In the genomic region with DNA sequence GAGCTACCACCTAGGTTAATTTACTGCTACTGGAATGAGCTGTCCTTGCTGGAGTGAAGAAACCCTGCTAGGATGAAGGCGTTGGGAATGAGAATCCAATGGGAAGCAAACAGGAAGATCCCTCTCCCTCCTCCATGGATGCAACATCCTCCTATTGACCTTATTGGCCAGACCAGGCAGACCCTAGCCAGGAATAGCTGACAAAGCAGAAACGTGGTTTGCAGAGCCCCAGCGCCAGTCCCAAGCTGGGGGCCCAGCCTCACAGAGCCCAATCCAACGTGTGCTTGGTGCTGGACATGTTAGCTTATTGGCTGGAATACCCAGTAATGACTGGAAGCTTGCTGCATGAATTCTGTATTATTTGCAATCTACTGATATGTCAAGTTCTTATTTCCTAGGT, we compare ENCODE assay signal across 21 cellular contexts.
DNase-seq lines count a peak whose midpoint lies in the region; ATAC-seq, FAIRE-seq and TF ChIP-seq lines count a peak whose summit lies in the region.
"Had no signal": no experiment of that assay in that cellular context is flagged by ENCODE, and none has a peak within 500 bp of the region (broad histone marks: within the 10 kb centered on the region; RNA-seq: fewer than 3 reads in every experiment).

No MANE protein-coding gene starts in this region.

- TF ChIP-seq CTCF in A549 (IDR thresholded peaks at IDR 0.05), result no peak
- TF ChIP-seq CTCF in GM23338 (conservative IDR thresholded peaks at IDR 0.05; ENCODE audit: low read depth in 2 of 2), result no peak
- no peak for TF ChIP-seq CTCF in H1 (IDR thresholded peaks at IDR 0.05; ENCODE audit: control extremely low read depth in 1 of 3, insufficient read depth in 1 of 3, low read depth in 1 of 3, low read length in 3 of 3)
- no peak for TF ChIP-seq CTCF in nephron progenitor cell (IDR thresholded peaks at IDR 0.05)

- H3K9me3 Mint-ChIP-seq in GM23338 (no peaks in the 10 kb centered on the region), nephron progenitor cell (no peaks in the 10 kb centered on the region)
- H3K9me3 Mint-ChIP-seq: CD8-positive, alpha-beta T cell had no signal

- 5% methylated on average over 2 of the region's 4 CpGs for WGBS in A549 (ENCODE audit: missing lambda C conversion rate)
- 69% methylated on average over 4 of the region's 4 CpGs; no CpG with 5 or more reads in 1 of the 2 experiments for WGBS in H1 (ENCODE audit: extremely low coverage in 1 of 2, insufficient coverage in 1 of 2, insufficient read length in 1 of 2, insufficient replicate concordance in 2 of 2, low coverage in 1 of 2, low lambda C conversion rate in 2 of 2, missing lambda C conversion rate in 1 of 2), 2 experiments
- 75% methylated on average over 4 of the region's 4 CpGs for whole genome bisulfite sequencing in right cardiac atrium

- no peak overlapping the region for H2AK5ac ChIP-seq in H1 (ENCODE audit: low read depth, low read length)

- no peak overlapping the region for H3K9ac ChIP-seq in H1 (replicated peaks in 1 of 4; ENCODE audit: extremely low read depth in 1 of 4, low read depth in 3 of 4, low read length in 3 of 4)
- H3K9ac ChIP-seq: BLaER1, GM23248 had no signal

- no peak overlapping the region for H3K18ac ChIP-seq in H1 (ENCODE audit: extremely low read depth, low read length)

- peaks cover 7% of the 10 kb centered on the region; the same call in 1 of the 2 replicates for H3K79me2 ChIP-seq in GM23338 (replicated peaks; ENCODE audit: insufficient read depth)
- H3K79me2 ChIP-seq in H1 (ENCODE audit: control insufficient read depth in 1 of 2, insufficient read depth in 2 of 2, low read length in 2 of 2), result no peaks in the 10 kb centered on the region

- H3K27ac Mint-ChIP-seq in GM23338, result 0 out of 2 replicates have a peak overlapping the region, but pooled peaks have one; percentile 60
- H3K27ac Mint-ChIP-seq in nephron progenitor cell, result no peak overlapping the region
- H3K27ac Mint-ChIP-seq: B cell; CD4-positive, CD25-positive, alpha-beta regulatory T cell; CD8-positive, alpha-beta T cell; HFFc6 had no signal

- H2BK12ac ChIP-seq in H1 (ENCODE audit: low read depth, low read length), result peak overlapping the region; percentile 85; the same call in 1 of the 2 replicates

- peak overlapping the region; percentile 96 for H2BK15ac ChIP-seq in H1 (ENCODE audit: low read length)

- H3K4me3 ChIP-seq in A549, result no peak overlapping the region
- H3K4me3 ChIP-seq in GM23338, result no peak overlapping the region
- no peak overlapping the region for H3K4me3 ChIP-seq in H1 (ENCODE audit: extremely low read depth in 1 of 4, insufficient read depth in 2 of 4, low read depth in 3 of 4, low read length in 4 of 4)
- H3K4me3 ChIP-seq in right cardiac atrium (ENCODE audit: low read length), result no peak overlapping the region
- H3K4me3 ChIP-seq: BLaER1, GM23248, HAP-1 had no signal

- intact Hi-C loops in right cardiac atrium (cut with DNase I), result no loop called here

- TF ChIP-seq RAD21 in A549 (conservative IDR thresholded peaks at IDR 0.05 in 1 of 2, IDR thresholded peaks at IDR 0.05 in 1 of 2) (no peak), H1 (IDR thresholded peaks at IDR 0.05 in 1 of 2, conservative IDR thresholded peaks at IDR 0.05 in 1 of 2; ENCODE audit: low read depth in 2 of 2, low read length in 2 of 2) (no peak)

- peaks cover 39% of the 10 kb centered on the region for H3K4me1 Mint-ChIP-seq in GM23338
- H3K4me1 Mint-ChIP-seq in nephron progenitor cell, result peaks cover 14% of the 10 kb centered on the region

- no peaks in the 10 kb centered on the region for H3K36me3 ChIP-seq in GM23338 (ENCODE audit: insufficient read depth)
- H3K36me3 ChIP-seq in H1 (ENCODE audit: control insufficient read depth in 2 of 4, insufficient read depth in 4 of 4, low read length in 3 of 4), result no peaks in the 10 kb centered on the region; a peak in 1 of 8 replicates
- H3K36me3 ChIP-seq: BLaER1, HAP-1 had no signal

- no peak overlapping the region for H2BK5ac ChIP-seq in H1 (ENCODE audit: low read depth, low read length)

- ATAC-seq in A549 (no peak), GM23338 (no peak), right cardiac atrium (no peak)
- ATAC-seq: CD8-positive, alpha-beta T cell had no signal

- DNase-seq in A549 (ENCODE audit: low read depth in 1 of 2, low spot score in 1 of 2), result no peak
- no peak for DNase-seq in GM23338 (ENCODE audit: low spot score)
- DNase-seq in H1 (ENCODE audit: low read depth in 1 of 2, low spot score in 2 of 2), result no peak
- no peak for DNase-seq in NCI-H2081 treated with DMSO at 0.1 percent for 48 hours (lab: John Stamatoyannopoulos, UW)
- no peak for DNase-seq in right cardiac atrium
- DNase-seq in nephron progenitor cell, result no peak
- DNase-seq: Caco-2; CD4-positive, CD25-positive, alpha-beta regulatory T cell; CD8-positive, alpha-beta T cell; DMS153; DND-41; GM23248; HFFc6 had no signal

- H3K56ac ChIP-seq in H1 (replicated peaks; ENCODE audit: insufficient read length, low read depth, low read length), result no peak overlapping the region

- no peak overlapping the region for H3K4ac ChIP-seq in H1 (replicated peaks; ENCODE audit: insufficient read length, low read depth, low read length)

- H3K9me2 ChIP-seq in GM23338 (ENCODE audit: insufficient read depth), result peaks cover 7% of the 10 kb centered on the region

- H3K79me1 ChIP-seq in H1 (ENCODE audit: low read depth, low read length), result no peaks in the 10 kb centered on the region

- H3K14ac ChIP-seq in H1 (ENCODE audit: insufficient read length), result no peak overlapping the region

- TF ChIP-seq POLR2A in A549 (IDR thresholded peaks at IDR 0.05; ENCODE audit: low read length) (no peak), H1 (IDR thresholded peaks at IDR 0.05; ENCODE audit: control extremely low read depth in 1 of 2, low read depth in 2 of 2, low read length in 2 of 2) (no peak)

- H4K91ac ChIP-seq in H1 (replicated peaks; ENCODE audit: insufficient read length, low read length), result no peak overlapping the region

- H4K8ac ChIP-seq in H1 (ENCODE audit: extremely low read depth, insufficient read depth, low read length), result no peak overlapping the region

- H3K27me3 ChIP-seq in GM23338 (ENCODE audit: insufficient read depth) (no peaks in the 10 kb centered on the region), H1 (replicated peaks in 1 of 4; ENCODE audit: control insufficient read depth in 3 of 4, extremely low read depth in 1 of 4, insufficient read depth in 3 of 4, low read length in 3 of 4) (no peaks in the 10 kb centered on the region), right cardiac atrium (ENCODE audit: control insufficient read depth, insufficient read depth) (no peaks in the 10 kb centered on the region)
- H3K27me3 ChIP-seq: BLaER1 had no signal

- H2BK120ac ChIP-seq in H1 (replicated peaks; ENCODE audit: low read depth, low read length), result no peak overlapping the region

- H2AFZ ChIP-seq in GM23338 (no peak overlapping the region), H1 (ENCODE audit: low read length) (no peak overlapping the region)
- H2AFZ ChIP-seq: GM23248 had no signal

- no peak for TF ChIP-seq EP300 in A549 (IDR thresholded peaks at IDR 0.05)
- no peak for TF ChIP-seq EP300 in H1 (IDR thresholded peaks at IDR 0.05; ENCODE audit: borderline replicate concordance in 1 of 2, low read depth in 2 of 2, low read length in 2 of 2)

- H4K5ac ChIP-seq in H1 (ENCODE audit: insufficient read length, low read depth, low read length), result no peak overlapping the region

- CTCF ChIA-PET in A549 (lab: Yijun Ruan, JAX) (no interaction called here), H1 (lab: Charles Lee; ENCODE audit: partially characterized antibody) (interaction anchor here (0.6 to 0.7 kb wide), 2 partner anchors 56 to 115 kb away, joined by 3 read pairs; no protein-coding TSS in a partner anchor)

- H3K4me1 ChIP-seq in A549, result no peaks in the 10 kb centered on the region
- H3K4me1 ChIP-seq in GM23338 (ENCODE audit: insufficient read depth), result peaks cover 9% of the 10 kb centered on the region
- peaks cover 0 to 6% (median 1%) of the 10 kb centered on the region in 4 experiments; a peak in 3 of 7 replicates for H3K4me1 ChIP-seq in H1 (replicated peaks in 1 of 4; ENCODE audit: control insufficient read depth in 3 of 4, insufficient read depth in 4 of 4, low read length in 3 of 4)
- H3K4me1 ChIP-seq in right cardiac atrium (ENCODE audit: control insufficient read depth, insufficient read depth, low read length), result no peaks in the 10 kb centered on the region
- H3K4me1 ChIP-seq: Caco-2 had no signal

- H3F3A ChIP-seq in GM23338 (replicated peaks; ENCODE audit: low read depth), result no peaks in the 10 kb centered on the region

- no peak for FAIRE-seq in A549 (lab: Jason Lieb, UNC)
- no peak for FAIRE-seq in H1 (lab: Jason Lieb, UNC)
- FAIRE-seq: G401.6, GM12892, GM19239, H54 had no signal

- H2BK20ac ChIP-seq in H1 (ENCODE audit: low read length), result peak overlapping the region; percentile 82; the same call in 1 of the 2 replicates

- H3K4me3 Mint-ChIP-seq in GM23338, result no peak overlapping the region
- H3K4me3 Mint-ChIP-seq in nephron progenitor cell, result no peak overlapping the region
- H3K4me3 Mint-ChIP-seq: B cell; CD4-positive, CD25-positive, alpha-beta regulatory T cell; CD8-positive, alpha-beta T cell; HFFc6 had no signal

- H3K36me3 Mint-ChIP-seq in GM23338 (ENCODE audit: low read depth) (peaks cover 41% of the 10 kb centered on the region), nephron progenitor cell (ENCODE audit: low read depth) (no peaks in the 10 kb centered on the region)
- H3K36me3 Mint-ChIP-seq: CD4-positive, CD25-positive, alpha-beta regulatory T cell; CD8-positive, alpha-beta T cell had no signal

- H3K23me2 ChIP-seq in H1 (ENCODE audit: low read depth, low read length), result no peaks in the 10 kb centered on the region

- no peaks in the 10 kb centered on the region for H3K9me3 ChIP-seq in A549
- H3K9me3 ChIP-seq in H1 (ENCODE audit: insufficient read depth in 2 of 2, low read depth in 1 of 2, low read length in 1 of 2), result no peaks in the 10 kb centered on the region; a peak in 1 of 4 replicates
- H3K9me3 ChIP-seq in right cardiac atrium (ENCODE audit: control insufficient read depth, low read length), result no peaks in the 10 kb centered on the region
- H3K9me3 ChIP-seq: BLaER1, Caco-2, HAP-1 had no signal

- POLR2A ChIA-PET in A549 (lab: Yijun Ruan, JAX), result no interaction called here
- POLR2A ChIA-PET in H1 (lab: Charles Lee; ENCODE audit: partially characterized antibody), result interaction anchor here (0.8 to 2.5 kb wide), 6 partner anchors 11 to 24 kb away, joined by 3 to 14 read pairs (median 4); no protein-coding TSS in a partner anchor

- H3K27ac ChIP-seq in A549 (no peak overlapping the region), GM23338 (ENCODE audit: low read depth) (no peak overlapping the region), H1 (ENCODE audit: low read depth, low read length) (no peak overlapping the region), right cardiac atrium (ENCODE audit: low read length) (no peak overlapping the region)
- H3K27ac ChIP-seq: BLaER1, C4-2B, GM23248 had no signal

- no peaks in the 10 kb centered on the region for H4K20me1 ChIP-seq in GM23338 (replicated peaks; ENCODE audit: insufficient read depth)
- H4K20me1 ChIP-seq in H1 (replicated peaks in 1 of 2; ENCODE audit: control insufficient read depth in 1 of 2, insufficient read depth in 2 of 2, low read length in 2 of 2), result no peaks in the 10 kb centered on the region
- H4K20me1 ChIP-seq: BLaER1 had no signal

- H3K4me2 ChIP-seq in A549 (no peak overlapping the region), GM23338 (no peak overlapping the region), H1 (ENCODE audit: insufficient read depth in 1 of 2, low read depth in 2 of 2, low read length in 2 of 2) (no peak overlapping the region)
- H3K4me2 ChIP-seq: BLaER1 had no signal

- no peak overlapping the region for H3K23ac ChIP-seq in H1 (ENCODE audit: insufficient read length)

- H3K27me3 Mint-ChIP-seq in GM23338 (ENCODE audit: insufficient read depth, low read depth, poor library complexity), result peaks cover 6% of the 10 kb centered on the region
- H3K27me3 Mint-ChIP-seq in nephron progenitor cell (ENCODE audit: low read depth, poor library complexity), result peaks cover 8% of the 10 kb centered on the region
- H3K27me3 Mint-ChIP-seq: B cell; CD4-positive, CD25-positive, alpha-beta regulatory T cell had no signal

Comparison
In these comparisons a context has a peak if more than half of its experiments do, and no peak if none do; other contexts are left out.
1. Of the 18 proteins assayed by ChIP-seq in both H1 and A549: peak only in H1: none; only in A549: none; in both: MAFK; in neither: 17.